ENCODE assay signal across 8 cellular contexts in the genomic region with DNA sequence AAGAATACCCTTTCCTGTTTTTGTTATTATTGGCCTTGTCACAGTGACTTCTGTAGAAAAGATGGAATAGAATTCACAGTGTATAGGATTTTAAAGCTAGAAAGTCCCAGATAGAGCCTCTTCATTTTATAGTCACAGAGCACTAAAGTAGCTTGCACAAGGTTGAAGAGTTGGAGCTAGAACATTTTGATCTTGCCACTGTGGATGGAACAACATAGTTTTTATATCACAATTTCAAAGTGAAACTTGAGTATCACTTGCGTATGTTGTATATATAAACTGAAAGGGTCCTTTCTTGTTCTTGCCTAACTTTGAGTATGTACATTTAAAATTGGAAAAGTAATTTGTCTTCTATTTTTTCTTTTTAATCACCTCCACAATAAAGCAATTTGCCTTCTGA. TPM values are rescaled to one million over a fixed set of nuclear protein-coding genes. Genes with fewer than 3 reads are reported as not detected.
DNase-seq lines count a peak whose midpoint lies in the region; ATAC-seq, FAIRE-seq and TF ChIP-seq lines count a peak whose summit lies in the region.
"Had no signal": no experiment of that assay in that cellular context is flagged by ENCODE, and none has a peak within 500 bp of the region (broad histone marks: within the 10 kb centered on the region; RNA-seq: fewer than 3 reads in every experiment).

No MANE protein-coding gene starts in this region.

- peaks cover 59 to 66% (median 60%) of the 10 kb centered on the region in 3 donors for H3K4me1 Mint-ChIP-seq in T-cell

- H3K27me3 ChIP-seq in fibroblast of lung (ENCODE audit: control insufficient read depth, insufficient read depth, low read length) (no peaks in the 10 kb centered on the region), smooth muscle cell (ENCODE audit: low read depth) (no peaks in the 10 kb centered on the region)

- H3K27ac ChIP-seq in fibroblast of lung (ENCODE audit: insufficient read depth, low read length): no peak overlapping the region
- peak overlapping the region; percentile 9 for H3K27ac ChIP-seq in smooth muscle cell (ENCODE audit: low read depth)
- H3K27ac ChIP-seq: KMS-11 had no signal

- peak overlapping the region; percentile 99 to 100 (median 99) for H3K4me3 Mint-ChIP-seq in T-cell

- POLR2A ChIA-PET in T-cell (lab: Charles Lee): interaction anchor here in 1 of 2 donors (0.5 kb wide), 1 partner anchor 55 kb away, joined by 3 read pairs; no protein-coding TSS in a partner anchor

- no peak for ATAC-seq in T-cell (replicated peaks in 1 of 4)

- no peaks in the 10 kb centered on the region for H3K9me3 Mint-ChIP-seq in T-cell

- DNase-seq in GM19239 (ENCODE audit: insufficient read length, low spot score): no peak
- DNase-seq in T-cell: no peak
- DNase-seq in fibroblast of lung (ENCODE audit: low read depth in 2 of 2): peak in 1 of 2 donors; percentile 59
- DNase-seq in smooth muscle cell (lab: John Stamatoyannopoulos, UW; ENCODE audit: unreplicated experiment): no peak
- no peak for DNase-seq in NCI-H69 (lab: John Stamatoyannopoulos, UW)
- DNase-seq in NCI-H82 (lab: John Stamatoyannopoulos, UW): no peak
- no peak for DNase-seq in NCI-H2196 (lab: John Stamatoyannopoulos, UW; ENCODE audit: unreplicated experiment)

- H3K79me2 ChIP-seq in fibroblast of lung (ENCODE audit: control insufficient read depth, insufficient read depth, low read length) (peaks cover 66% of the 10 kb centered on the region), smooth muscle cell (ENCODE audit: low read depth) (peaks cover 69% of the 10 kb centered on the region)

- peak; percentile 8 for FAIRE-seq in GM19239 (lab: Jason Lieb, UNC)

- H3K9me3 ChIP-seq in fibroblast of lung (ENCODE audit: control insufficient read depth, insufficient read depth, low read depth, low read length) (no peaks in the 10 kb centered on the region), smooth muscle cell (replicated peaks; ENCODE audit: low read depth) (no peaks in the 10 kb centered on the region)

- H3K27ac Mint-ChIP-seq in T-cell: peak overlapping the region in 1 of 2 donors; percentile 4

- WGBS in smooth muscle cell (ENCODE audit: low lambda C conversion rate): 97% methylated on average over 1 of the region's 1 CpG

- H3K9ac ChIP-seq in fibroblast of lung (ENCODE audit: insufficient read depth, low read length) (no peak overlapping the region), smooth muscle cell (ENCODE audit: low read depth) (peak overlapping the region; percentile 32)
- H3K9ac ChIP-seq: KMS-11 had no signal

- H3K4me3 ChIP-seq in fibroblast of lung (replicated peaks in 1 of 4; ENCODE audit: control extremely low read depth in 1 of 4, insufficient read depth in 1 of 4, low read depth in 3 of 4, low read length in 4 of 4) (peak overlapping the region; percentile 5 to 96 (median 65)), smooth muscle cell (peak overlapping the region; percentile 66)

- H2AFZ ChIP-seq in fibroblast of lung (ENCODE audit: low read length) (no peak overlapping the region), smooth muscle cell (ENCODE audit: low read depth) (no peak overlapping the region)

- H3K4me1 ChIP-seq in fibroblast of lung (ENCODE audit: control insufficient read depth, extremely low read depth, insufficient read depth, low read length) (peaks cover 5% of the 10 kb centered on the region), smooth muscle cell (ENCODE audit: low read depth) (peaks cover 25% of the 10 kb centered on the region)

- H3K36me3 ChIP-seq in fibroblast of lung (ENCODE audit: control insufficient read depth, insufficient read depth, low read length) (no peaks in the 10 kb centered on the region), smooth muscle cell (ENCODE audit: low read depth) (no peaks in the 10 kb centered on the region)

- peaks cover 4% of the 10 kb centered on the region for H3K36me3 Mint-ChIP-seq in T-cell

- no peaks in the 10 kb centered on the region for H3K27me3 Mint-ChIP-seq in T-cell

- TF ChIP-seq CTCF in fibroblast of lung (conservative IDR thresholded peaks at IDR 0.05 in 1 of 2, IDR thresholded peaks at IDR 0.05 in 1 of 2; ENCODE audit: low read depth in 1 of 2, low read length in 2 of 2): no peak
- no peak for TF ChIP-seq CTCF in smooth muscle cell (IDR thresholded peaks at IDR 0.05; ENCODE audit: borderline replicate concordance, insufficient read depth, poor library complexity, severe bottlenecking)

- CTCF ChIA-PET in T-cell (lab: Charles Lee): interaction anchor here (0.5 to 1.1 kb wide), 6 partner anchors 10 to 120 kb away, joined by 3 to 6 read pairs (median 4); no protein-coding TSS in a partner anchor

- H3F3A ChIP-seq in smooth muscle cell (ENCODE audit: low read depth): peaks cover 9% of the 10 kb centered on the region

- H4K20me1 ChIP-seq in fibroblast of lung (ENCODE audit: control insufficient read depth, extremely low read depth, insufficient read depth, low read length) (no peaks in the 10 kb centered on the region), smooth muscle cell (ENCODE audit: low read depth) (peaks cover 62% of the 10 kb centered on the region)

- H3K4me2 ChIP-seq in fibroblast of lung (ENCODE audit: extremely low read depth, insufficient read depth, low read length) (peak overlapping the region; percentile 82), smooth muscle cell (peak overlapping the region; percentile 99)
- H3K4me2 ChIP-seq: KMS-11 had no signal

RNA-seq across cellular contexts. Expression of a gene that starts 2.7 kb away (rescaled TPM):
- 10 to 100 TPM; 24.9 to 40.5 (median 34.6) TPM for total RNA-seq in T-cell
- 101 and 123 TPM in 2 replicates for total RNA-seq in fibroblast of lung
- 83.5 and 130 TPM in 2 replicates for polyA plus RNA-seq in fibroblast of lung
- polyA plus RNA-seq in fibroblast of lung (2012): 56.4 and 82.8 TPM in 2 replicates
- polyA minus RNA-seq in fibroblast of lung (ENCODE audit: low replicate concordance): 24.2 and 27.1 TPM in 2 replicates
- total RNA-seq in smooth muscle cell: 94.6 and 111 TPM in 2 replicates
- 43.1 and 50.4 TPM in 2 replicates for polyA plus RNA-seq in smooth muscle cell

RNA-seq across cellular contexts. Expression of a gene that starts 53.9 kb away (rescaled TPM):
- total RNA-seq in T-cell: 100 to 1,000 TPM; 135 to 316 (median 141) TPM
- 140 and 143 TPM in 2 replicates for total RNA-seq in fibroblast of lung
- polyA plus RNA-seq in fibroblast of lung: 124 and 143 TPM in 2 replicates
- polyA plus RNA-seq in fibroblast of lung (2012): 85.9 and 98.8 TPM in 2 replicates
- polyA minus RNA-seq in fibroblast of lung (ENCODE audit: low replicate concordance): 10.6 and 12.2 TPM in 2 replicates
- total RNA-seq in smooth muscle cell: 149 and 172 TPM in 2 replicates
- 81.7 and 84.5 TPM in 2 replicates for polyA plus RNA-seq in smooth muscle cell
